1 cellular context compared by ENCODE assay signal in the genomic region with DNA sequence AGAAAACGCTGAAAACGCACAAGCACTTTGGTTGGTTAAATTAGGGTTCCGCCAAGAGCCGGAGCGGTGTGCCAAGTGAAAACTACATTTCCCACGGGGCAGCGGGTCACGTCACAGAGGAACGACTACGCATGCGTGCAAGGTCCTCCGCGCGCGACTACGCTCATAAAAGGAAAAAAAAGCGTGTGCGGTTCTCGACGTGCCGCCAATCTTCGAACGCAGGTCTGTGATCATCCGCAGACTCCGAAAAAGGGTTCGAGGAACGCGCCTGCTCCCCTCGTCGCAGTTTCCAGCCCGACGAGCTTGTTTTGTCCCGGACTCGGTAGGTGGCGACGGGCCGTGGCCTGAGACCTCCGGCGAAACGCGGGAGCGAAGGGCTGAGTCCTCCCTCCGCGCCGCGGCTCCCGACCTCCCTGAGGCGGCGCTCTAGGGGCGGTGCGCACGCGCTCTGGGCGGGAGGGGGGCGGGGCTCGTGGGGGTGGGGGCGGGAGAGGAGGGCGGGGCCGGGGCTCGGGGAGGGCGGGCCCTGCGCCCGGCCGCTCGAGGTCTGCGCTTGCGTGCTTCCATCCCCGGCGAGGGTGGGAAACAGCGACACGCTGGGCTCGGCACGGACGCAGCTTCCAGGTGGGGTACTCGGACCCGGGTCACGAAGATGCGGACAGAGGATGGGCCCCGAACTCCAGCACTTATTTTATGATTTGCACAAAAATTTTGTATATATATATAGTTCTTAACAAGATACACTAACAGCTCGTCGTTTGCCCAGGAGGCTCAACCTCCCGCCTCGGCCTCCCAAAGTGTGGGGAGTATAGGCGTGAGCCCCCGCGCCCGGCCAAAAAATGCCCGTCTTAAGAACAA.
A peak's percentile ranks its signal among the peaks of the same experiment; 100 is the strongest.
TF ChIP-seq lines count a peak whose summit lies in the region.

Gene SGF29 (plus strand): TSS at position 145 of the 858 bp plus-strand sequence. CDS start 27,150 bp downstream, outside the sequence.

TF ChIP-seq in HepG2, 621 proteins besides CTCF, POLR2A, EP300 and RAD21 (continued from another document and continues in another):
- TF ChIP-seq SOX13 (IDR thresholded peaks at IDR 0.05): 0 out of 2 replicates have a peak, but pooled peaks have one; percentile 8
- peak in 1 of 2 experiments; percentile 68; a peak in 2 of 4 replicates for TF ChIP-seq SOX13 (CRISPR knock-in tag; conservative IDR thresholded peaks at IDR 0.05 in 1 of 2, IDR thresholded peaks at IDR 0.05 in 1 of 2)
- TF ChIP-seq ZNF281 (CRISPR knock-in tag; IDR thresholded peaks at IDR 0.05; ENCODE audit: borderline replicate concordance): peak; percentile 61; the same call in 1 of the 2 replicates
- peak; percentile 84 for TF ChIP-seq HDAC2 (CRISPR knock-in tag; IDR thresholded peaks at IDR 0.05)
- no peak for TF ChIP-seq ZFP41 (CRISPR knock-in tag; IDR thresholded peaks at IDR 0.05; ENCODE audit: borderline replicate concordance)
- TF ChIP-seq JUNB (CRISPR knock-in tag; IDR thresholded peaks at IDR 0.05; ENCODE audit: borderline replicate concordance): no peak
- peak; percentile 72 for TF ChIP-seq RARA (CRISPR knock-in tag; IDR thresholded peaks at IDR 0.05)
- peak; percentile 97 for TF ChIP-seq ZNF772 (CRISPR knock-in tag; IDR thresholded peaks at IDR 0.05)
- peak; percentile 86 for TF ChIP-seq CBFB (CRISPR knock-in tag; IDR thresholded peaks at IDR 0.05)
- TF ChIP-seq MXD4 (CRISPR knock-in tag; IDR thresholded peaks at IDR 0.05): peak; percentile 94
- no peak for TF ChIP-seq CSRNP2 (CRISPR knock-in tag; conservative IDR thresholded peaks at IDR 0.05; ENCODE audit: low read depth)
- TF ChIP-seq NCOR1 (IDR thresholded peaks at IDR 0.05; ENCODE audit: borderline replicate concordance, low read length): no peak
- TF ChIP-seq TGIF2 (CRISPR knock-in tag; IDR thresholded peaks at IDR 0.05): peak; percentile 40; the same call in 1 of the 2 replicates
- TF ChIP-seq, protein P1, sequence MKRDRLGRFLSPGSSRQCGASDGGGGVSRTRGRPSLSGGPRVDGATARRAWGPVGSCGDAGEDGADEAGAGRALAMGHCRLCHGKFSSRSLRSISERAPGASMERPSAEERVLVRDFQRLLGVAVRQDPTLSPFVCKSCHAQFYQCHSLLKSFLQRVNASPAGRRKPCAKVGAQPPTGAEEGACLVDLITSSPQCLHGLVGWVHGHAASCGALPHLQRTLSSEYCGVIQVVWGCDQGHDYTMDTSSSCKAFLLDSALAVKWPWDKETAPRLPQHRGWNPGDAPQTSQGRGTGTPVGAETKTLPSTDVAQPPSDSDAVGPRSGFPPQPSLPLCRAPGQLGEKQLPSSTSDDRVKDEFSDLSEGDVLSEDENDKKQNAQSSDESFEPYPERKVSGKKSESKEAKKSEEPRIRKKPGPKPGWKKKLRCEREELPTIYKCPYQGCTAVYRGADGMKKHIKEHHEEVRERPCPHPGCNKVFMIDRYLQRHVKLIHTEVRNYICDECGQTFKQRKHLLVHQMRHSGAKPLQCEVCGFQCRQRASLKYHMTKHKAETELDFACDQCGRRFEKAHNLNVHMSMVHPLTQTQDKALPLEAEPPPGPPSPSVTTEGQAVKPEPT (CRISPR knock-in tag; IDR thresholded peaks at IDR 0.05; ENCODE audit: low read depth): peak; percentile 97
- TF ChIP-seq CERS6 (CRISPR knock-in tag; IDR thresholded peaks at IDR 0.05): no peak
- peak; percentile 75 for TF ChIP-seq SUZ12 (IDR thresholded peaks at IDR 0.05; ENCODE audit: low read depth, low read length)
- no peak for TF ChIP-seq FOXA1 (IDR thresholded peaks at IDR 0.05)
- TF ChIP-seq FOXA1 (CRISPR knock-in tag; IDR thresholded peaks at IDR 0.05): peak; percentile 44
- TF ChIP-seq YY1 (IDR thresholded peaks at IDR 0.05; ENCODE audit: insufficient read depth, insufficient replicate concordance, low read depth, low read length): peak; percentile 76
- TF ChIP-seq, protein P2, sequence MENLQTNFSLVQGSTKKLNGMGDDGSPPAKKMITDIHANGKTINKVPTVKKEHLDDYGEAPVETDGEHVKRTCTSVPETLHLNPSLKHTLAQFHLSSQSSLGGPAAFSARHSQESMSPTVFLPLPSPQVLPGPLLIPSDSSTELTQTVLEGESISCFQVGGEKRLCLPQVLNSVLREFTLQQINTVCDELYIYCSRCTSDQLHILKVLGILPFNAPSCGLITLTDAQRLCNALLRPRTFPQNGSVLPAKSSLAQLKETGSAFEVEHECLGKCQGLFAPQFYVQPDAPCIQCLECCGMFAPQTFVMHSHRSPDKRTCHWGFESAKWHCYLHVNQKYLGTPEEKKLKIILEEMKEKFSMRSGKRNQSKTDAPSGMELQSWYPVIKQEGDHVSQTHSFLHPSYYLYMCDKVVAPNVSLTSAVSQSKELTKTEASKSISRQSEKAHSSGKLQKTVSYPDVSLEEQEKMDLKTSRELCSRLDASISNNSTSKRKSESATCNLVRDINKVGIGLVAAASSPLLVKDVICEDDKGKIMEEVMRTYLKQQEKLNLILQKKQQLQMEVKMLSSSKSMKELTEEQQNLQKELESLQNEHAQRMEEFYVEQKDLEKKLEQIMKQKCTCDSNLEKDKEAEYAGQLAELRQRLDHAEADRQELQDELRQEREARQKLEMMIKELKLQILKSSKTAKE (CRISPR knock-in tag; IDR thresholded peaks at IDR 0.05; ENCODE audit: borderline replicate concordance): peak; percentile 21; the same call in 1 of the 2 replicates
- peak; percentile 81; the same call in 1 of the 2 replicates for TF ChIP-seq PCBP1 (IDR thresholded peaks at IDR 0.05; ENCODE audit: borderline replicate concordance, low read depth, low read length)
- TF ChIP-seq NFATC3 (CRISPR knock-in tag; IDR thresholded peaks at IDR 0.05): peak; percentile 97
- peak; percentile 98; the same call in 1 of the 2 replicates for TF ChIP-seq ZNF788 (CRISPR knock-in tag; IDR thresholded peaks at IDR 0.05; ENCODE audit: borderline replicate concordance)
- TF ChIP-seq ZNF24 (IDR thresholded peaks at IDR 0.05): no peak; the same call in 1 of the 2 replicates
- peak; percentile 97 for TF ChIP-seq ZNF687 (CRISPR knock-in tag; IDR thresholded peaks at IDR 0.05)
- TF ChIP-seq ZNF605 (CRISPR knock-in tag; IDR thresholded peaks at IDR 0.05): peak; percentile 92
- TF ChIP-seq ZSCAN25 (CRISPR knock-in tag; IDR thresholded peaks at IDR 0.05): peak; percentile 89
- TF ChIP-seq SRY (CRISPR knock-in tag; IDR thresholded peaks at IDR 0.05): peak; percentile 93; the same call in 1 of the 2 replicates
- TF ChIP-seq NFIC (IDR thresholded peaks at IDR 0.05; ENCODE audit: low read length): no peak
- TF ChIP-seq NFE2L2 (IDR thresholded peaks at IDR 0.05; ENCODE audit: low read length): no peak
- no peak for TF ChIP-seq MLLT10 (CRISPR knock-in tag; IDR thresholded peaks at IDR 0.05)
- TF ChIP-seq ZFP36L1 (CRISPR knock-in tag; IDR thresholded peaks at IDR 0.05): peak; percentile 54; the same call in 1 of the 2 replicates
- TF ChIP-seq ZSCAN5A (CRISPR knock-in tag; IDR thresholded peaks at IDR 0.05; ENCODE audit: borderline replicate concordance): peak; percentile 95
- TF ChIP-seq XRCC5 (optimal IDR thresholded peaks at IDR 0.05; ENCODE audit: low read length): peak; percentile 48
- TF ChIP-seq ZNF570 (CRISPR knock-in tag; IDR thresholded peaks at IDR 0.05; ENCODE audit: borderline replicate concordance): 0 out of 2 replicates have a peak, but pooled peaks have one; percentile 71
- TF ChIP-seq ZBTB3 (CRISPR knock-in tag; IDR thresholded peaks at IDR 0.05; ENCODE audit: borderline replicate concordance, low read depth): peak; percentile 35; the same call in 1 of the 2 replicates
- TF ChIP-seq ZNF768 (CRISPR knock-in tag; IDR thresholded peaks at IDR 0.05): peak; percentile 89
- TF ChIP-seq THAP9 (CRISPR knock-in tag; IDR thresholded peaks at IDR 0.05; ENCODE audit: borderline replicate concordance): peak; percentile 74
- peak; percentile 72; the same call in 1 of the 2 replicates for TF ChIP-seq KDM5A (IDR thresholded peaks at IDR 0.05; ENCODE audit: borderline replicate concordance, low read length)
- no peak for TF ChIP-seq TP53 (CRISPR knock-in tag; conservative IDR thresholded peaks at IDR 0.05)
